Comparison of ENCODE assay signal across 8 cellular contexts in the genomic region with DNA sequence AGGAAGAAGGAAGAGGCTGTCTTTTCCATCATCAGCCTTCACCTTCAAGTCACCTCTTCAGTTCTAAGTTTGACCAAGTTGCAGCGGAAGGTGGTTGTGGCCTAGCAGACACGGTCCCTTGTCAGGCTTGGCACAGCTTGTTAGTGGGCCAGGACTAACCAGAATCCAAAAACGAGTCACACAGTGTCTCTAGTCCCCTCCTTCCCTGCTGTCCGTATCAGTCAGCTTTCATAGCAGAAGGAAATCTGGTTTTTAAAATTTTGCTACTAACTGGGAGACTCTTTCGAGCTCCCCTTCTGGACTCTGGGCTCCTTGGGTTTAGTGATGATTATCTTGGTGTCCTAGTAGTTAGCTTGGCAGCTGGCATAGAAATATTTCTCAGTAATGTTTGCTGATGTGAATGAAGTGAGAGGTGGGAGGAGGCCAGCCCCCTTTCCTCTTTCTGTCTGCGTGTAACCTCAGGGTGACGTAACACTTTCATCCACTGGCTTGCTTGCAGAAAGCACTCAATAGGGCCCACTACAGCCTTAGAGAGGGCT. TPM values are rescaled to one million over a fixed set of nuclear protein-coding genes. Genes with fewer than 3 reads are reported as not detected.
DNase-seq lines count a peak whose midpoint lies in the region; ATAC-seq, FAIRE-seq and TF ChIP-seq lines count a peak whose summit lies in the region.

No MANE protein-coding gene starts in this region.

- peaks cover 8% of the 10 kb centered on the region for H3K79me1 ChIP-seq in H1 (ENCODE audit: low read depth, low read length)

- TF ChIP-seq CTCF in H1 (IDR thresholded peaks at IDR 0.05; ENCODE audit: control extremely low read depth in 1 of 3, insufficient read depth in 1 of 3, low read depth in 1 of 3, low read length in 3 of 3) (no peak), gastrocnemius medialis (IDR thresholded peaks at IDR 0.05 in 4 of 5, conservative IDR thresholded peaks at IDR 0.05 in 1 of 5) (no peak)

- H3K23ac ChIP-seq in H1 (ENCODE audit: insufficient read length), result no peak overlapping the region

- peak overlapping the region; percentile 85 for H3K4me3 Mint-ChIP-seq in T-helper 2 cell treated with Interferon-gamma antibody and Interleukin-4, amounts not matched to agents 5 μg/mL and 100 μg/mL, for 36 hours

- H4K20me1 ChIP-seq in H1 (replicated peaks in 1 of 2; ENCODE audit: control insufficient read depth in 1 of 2, insufficient read depth in 2 of 2, low read length in 2 of 2), result no peaks in the 10 kb centered on the region

- H3K9me3 Mint-ChIP-seq in T-helper 2 cell treated with Interferon-gamma antibody and Interleukin-4, amounts not matched to agents 5 μg/mL and 100 μg/mL, for 36 hours, result no peaks in the 10 kb centered on the region

- H3K79me2 ChIP-seq in H1 (ENCODE audit: control insufficient read depth in 1 of 2, insufficient read depth in 2 of 2, low read length in 2 of 2), result peaks cover 14 to 78% of the 10 kb centered on the region in 2 experiments

- peak overlapping the region; percentile 99 for H2BK20ac ChIP-seq in H1 (ENCODE audit: low read length)

- H3K27ac Mint-ChIP-seq in T-helper 2 cell treated with Interferon-gamma antibody and Interleukin-4, amounts not matched to agents 5 μg/mL and 100 μg/mL, for 36 hours, result peak overlapping the region; percentile 79

- peak overlapping the region; percentile 91 for H2AK5ac ChIP-seq in H1 (ENCODE audit: low read depth, low read length)

- H3K23me2 ChIP-seq in H1 (ENCODE audit: low read depth, low read length), result peaks cover 6% of the 10 kb centered on the region

- H3K4me3 ChIP-seq in H1 (ENCODE audit: extremely low read depth in 1 of 4, insufficient read depth in 2 of 4, low read depth in 3 of 4, low read length in 4 of 4) (no peak overlapping the region), gastrocnemius medialis (peak overlapping the region in 2 of 4 donors; percentile 36 to 92)

- no peak for ATAC-seq in gastrocnemius medialis

- no peak overlapping the region for H3K4ac ChIP-seq in H1 (replicated peaks; ENCODE audit: insufficient read length, low read depth, low read length)

- no peak overlapping the region for H3K14ac ChIP-seq in H1 (ENCODE audit: insufficient read length)

- peaks cover 35% of the 10 kb centered on the region for H3K4me1 Mint-ChIP-seq in T-helper 2 cell treated with Interferon-gamma antibody and Interleukin-4, amounts not matched to agents 5 μg/mL and 100 μg/mL, for 36 hours (ENCODE audit: low read depth)

- no peak overlapping the region for H4K8ac ChIP-seq in H1 (ENCODE audit: extremely low read depth, insufficient read depth, low read length)

- FAIRE-seq in H1 (lab: Jason Lieb, UNC), result no peak

- no peaks in the 10 kb centered on the region for H3K27me3 Mint-ChIP-seq in T-helper 2 cell treated with Interferon-gamma antibody and Interleukin-4, amounts not matched to agents 5 μg/mL and 100 μg/mL, for 36 hours (ENCODE audit: low read depth)

- peaks cover 5 to 30% (median 12%) of the 10 kb centered on the region in 4 experiments for H3K4me1 ChIP-seq in H1 (replicated peaks in 1 of 4; ENCODE audit: control insufficient read depth in 3 of 4, insufficient read depth in 4 of 4, low read length in 3 of 4)
- H3K4me1 ChIP-seq in gastrocnemius medialis, result peaks cover 42 to 46% of the 10 kb centered on the region in 2 donors

- H4K91ac ChIP-seq in H1 (replicated peaks; ENCODE audit: insufficient read length, low read length), result no peak overlapping the region

- in situ Hi-C loops in gastrocnemius medialis (cut with MboI; ENCODE audit: low sequenced_read_pairs in 4 of 4), result loop anchor here in 1 of 4 donors (10.0 kb wide), 1 partner anchor 212 kb away; no protein-coding TSS in a partner anchor

- peak overlapping the region; percentile 90; the same call in 1 of the 2 replicates for H2BK15ac ChIP-seq in H1 (ENCODE audit: low read length)

- TF ChIP-seq EP300 in H1 (IDR thresholded peaks at IDR 0.05; ENCODE audit: borderline replicate concordance in 1 of 2, low read depth in 2 of 2, low read length in 2 of 2), result no peak

- H3K27ac ChIP-seq in H1 (ENCODE audit: low read depth, low read length) (no peak overlapping the region), gastrocnemius medialis (peak overlapping the region; percentile 84 to 97 (median 92))

- intact Hi-C loops in gastrocnemius medialis (cut with DNase I; ENCODE audit: low total_unique reads), result loop anchor here (10.0 kb wide), 1 partner anchor 478 kb away; the partner anchor contains the start of gene SMIM10L1

- H3K18ac ChIP-seq in H1 (ENCODE audit: extremely low read depth, low read length), result peak overlapping the region; percentile 62; the same call in 1 of the 2 replicates

- peak; percentile 72 for DNase-seq in activated effector memory CD4-positive, alpha-beta T cell treated with anti-CD3 and anti-CD28 coated beads, Interleukin-2, amount 50 U/mL, for 16 hours
- DNase-seq in activated effector memory CD4-positive, alpha-beta T cell treated with Interleukin-2 at 50 U/mL for 16 hours, result no peak
- DNase-seq in T-helper 2 cell treated with Interferon-gamma antibody and Interleukin-4, amounts not matched to agents 5 μg/mL and 100 μg/mL, for 36 hours (ENCODE audit: low spot score), result peak; percentile 60
- no peak for DNase-seq in H1 (ENCODE audit: low read depth in 1 of 2, low spot score in 2 of 2)
- DNase-seq in gastrocnemius medialis, result no peak
- no peak for DNase-seq in cortex of kidney (lab: John Stamatoyannopoulos, UW)
- DNase-seq in AG08396 (ENCODE audit: low spot score), result no peak
- no peak for DNase-seq in hepatic stellate cell (ENCODE audit: low spot score)

- TF ChIP-seq POLR2A in H1 (IDR thresholded peaks at IDR 0.05; ENCODE audit: control extremely low read depth in 1 of 2, low read depth in 2 of 2, low read length in 2 of 2) (no peak), gastrocnemius medialis (IDR thresholded peaks at IDR 0.05) (no peak)

- peaks cover 6% of the 10 kb centered on the region for H3K36me3 Mint-ChIP-seq in T-helper 2 cell treated with Interferon-gamma antibody and Interleukin-4, amounts not matched to agents 5 μg/mL and 100 μg/mL, for 36 hours (ENCODE audit: low read depth)

- CTCF ChIA-PET in H1 (lab: Charles Lee; ENCODE audit: partially characterized antibody), result no interaction called here

- no peak overlapping the region for H4K5ac ChIP-seq in H1 (ENCODE audit: insufficient read length, low read depth, low read length)

- no peak overlapping the region for H2AFZ ChIP-seq in H1 (ENCODE audit: low read length)

- no peaks in the 10 kb centered on the region for H3K36me3 ChIP-seq in H1 (ENCODE audit: control insufficient read depth in 2 of 4, insufficient read depth in 4 of 4, low read length in 3 of 4)
- H3K36me3 ChIP-seq in gastrocnemius medialis, result no peaks in the 10 kb centered on the region

- H3K27me3 ChIP-seq in H1 (replicated peaks in 1 of 4; ENCODE audit: control insufficient read depth in 3 of 4, extremely low read depth in 1 of 4, insufficient read depth in 3 of 4, low read length in 3 of 4), result no peaks in the 10 kb centered on the region
- H3K27me3 ChIP-seq in gastrocnemius medialis, result no peaks in the 10 kb centered on the region

- H3K9me3 ChIP-seq in H1 (ENCODE audit: insufficient read depth in 2 of 2, low read depth in 1 of 2, low read length in 1 of 2), result no peaks in the 10 kb centered on the region
- H3K9me3 ChIP-seq in gastrocnemius medialis, result no peaks in the 10 kb centered on the region

- WGBS in H1 (ENCODE audit: extremely low coverage in 1 of 2, insufficient coverage in 1 of 2, insufficient read length in 1 of 2, insufficient replicate concordance in 2 of 2, low coverage in 1 of 2, low lambda C conversion rate in 2 of 2, missing lambda C conversion rate in 1 of 2), 2 experiments, result 89% methylated on average over 6 of the region's 7 CpGs; no CpG with 5 or more reads in 1 of the 2 experiments

- peak overlapping the region in 1 of 2 experiments; percentile 83; a peak in 1 of 4 replicates for H3K4me2 ChIP-seq in H1 (ENCODE audit: insufficient read depth in 1 of 2, low read depth in 2 of 2, low read length in 2 of 2)

- TF ChIP-seq RAD21 in H1 (IDR thresholded peaks at IDR 0.05 in 1 of 2, conservative IDR thresholded peaks at IDR 0.05 in 1 of 2; ENCODE audit: low read depth in 2 of 2, low read length in 2 of 2), result no peak

- no peak overlapping the region for H2BK120ac ChIP-seq in H1 (replicated peaks; ENCODE audit: low read depth, low read length)

- POLR2A ChIA-PET in H1 (lab: Charles Lee; ENCODE audit: partially characterized antibody), result no interaction called here

- no peak overlapping the region for H3K9ac ChIP-seq in H1 (replicated peaks in 1 of 4; ENCODE audit: extremely low read depth in 1 of 4, low read depth in 3 of 4, low read length in 3 of 4)

- no peak overlapping the region for H3K56ac ChIP-seq in H1 (replicated peaks; ENCODE audit: insufficient read length, low read depth, low read length)

- no peak overlapping the region; the same call in 1 of the 2 replicates for H2BK12ac ChIP-seq in H1 (ENCODE audit: low read depth, low read length)

- H2BK5ac ChIP-seq in H1 (ENCODE audit: low read depth, low read length), result peak overlapping the region; percentile 64

TF ChIP-seq in H1, 55 proteins besides CTCF, POLR2A, EP300 and RAD21 (continues in another document):
- no peak for TF ChIP-seq SP1 (IDR thresholded peaks at IDR 0.05; ENCODE audit: low read depth, low read length)
- no peak for TF ChIP-seq FOSL1 (IDR thresholded peaks at IDR 0.05; ENCODE audit: insufficient read depth, low read depth, low read length)
- TF ChIP-seq E2F6 (IDR thresholded peaks at IDR 0.05), result no peak
- TF ChIP-seq KDM5A (IDR thresholded peaks at IDR 0.05; ENCODE audit: low read length), result no peak
- no peak for TF ChIP-seq CBX8 (IDR thresholded peaks at IDR 0.05; ENCODE audit: borderline replicate concordance, low read depth, low read length)

RNA-seq across cellular contexts. Expression of gene ETV6, which starts 3.8 kb away (rescaled TPM):
- 23.9 and 24.6 TPM in 2 replicates for total RNA-seq in H1 (2021; fragmentation: NEBNext Ultra II Directional; extraction: Animal tissue kit (Norgen Biotek cat#: 25700))
- 4.7 and 5.5 TPM in 2 replicates for polyA plus RNA-seq in H1 (2011; rRNA removed)
- 4.5 TPM for polyA plus RNA-seq in H1 (2011; cell fraction: cytosol; rRNA removed)
- 7.4 TPM for polyA plus RNA-seq in H1 (2011; cell fraction: nucleus; rRNA removed)
- polyA plus RNA-seq in H1 (2012, experiment 1 of 2), result 6.5 to 9.8 TPM (median 8.0 TPM) in 4 replicates
- polyA plus RNA-seq in H1 (2012, experiment 2 of 2), result 2.1 TPM
- 14.5 TPM for polyA plus RNA-seq in H1 (2013, experiment 1 of 2)
- polyA plus RNA-seq in H1 (2013, experiment 2 of 2), result 14.1 TPM
- 14.5 and 14.8 TPM in 2 replicates for polyA minus RNA-seq in H1 (2011; rRNA and poly(A)+ RNA removed)
- polyA minus RNA-seq in H1 (2011; cell fraction: cytosol; rRNA and poly(A)+ RNA removed), result 9.9 TPM
- 22.1 TPM for polyA minus RNA-seq in H1 (2011; cell fraction: nucleus; rRNA and poly(A)+ RNA removed)
- total RNA-seq in gastrocnemius medialis, result 1 to 10 TPM; 2.8 to 5.9 (median 3.3) TPM

Comparison
In these comparisons a context has a peak if more than half of its experiments do, and no peak if none do; other contexts are left out.
1. DNase-seq: peak in activated effector memory CD4-positive, alpha-beta T cell treated with anti-CD3 and anti-CD28 coated beads, Interleukin-2, amount 50 U/mL, for 16 hours (single experiment) and T-helper 2 cell treated with Interferon-gamma antibody and Interleukin-4, amounts not matched to agents 5 μg/mL and 100 μg/mL, for 36 hours (single experiment); none in activated effector memory CD4-positive, alpha-beta T cell treated with Interleukin-2 at 50 U/mL for 16 hours (single experiment), H1 (0 of 2), gastrocnemius medialis (0 of 2), cortex of kidney (single experiment), AG08396 (single experiment) and hepatic stellate cell (single experiment).